Comparison of ENCODE assay signal across 27 cellular contexts in genomic region chr1:119053917-119054316, GRCh38.
"Had no signal": no experiment of that assay in that cellular context is flagged by ENCODE, and none has a peak within 500 bp of the region (broad histone marks: within the 10 kb centered on the region; RNA-seq: fewer than 3 reads in every experiment).

No MANE protein-coding gene starts in this region.

- H3K9me3 Mint-ChIP-seq: mesothelial cell of epicardium; nephron progenitor cell; neural progenitor cell; stimulated activated memory B cell treated with anti-CD40 and anti-IgM and Interleukin-4, amounts not matched to agents 10 μg/mL and 1 μg/mL and 100 μg/mL, for 72 hours; type B pancreatic cell had no signal

- H3K27ac Mint-ChIP-seq: mesothelial cell of epicardium; naive B cell; natural killer cell; nephron progenitor cell; neural progenitor cell; progenitor cell of endocrine pancreas; stimulated activated memory B cell treated with anti-CD40 and anti-IgM and Interleukin-4, amounts not matched to agents 10 μg/mL and 1 μg/mL and 100 μg/mL, for 72 hours; type B pancreatic cell had no signal

- ATAC-seq: left colon; left lung; lower lobe of right lung; natural killer cell; right lobe of liver; stimulated activated memory B cell treated with anti-CD40 and anti-IgM and Interleukin-4, amounts not matched to agents 10 μg/mL and 1 μg/mL and 100 μg/mL, for 72 hours; stimulated activated naive CD8-positive, alpha-beta T cell treated with anti-CD3 and anti-CD28 coated beads, Interleukin-15, amount 100 ng/mL, for 72 hours had no signal

- H3K36me3 Mint-ChIP-seq: mesothelial cell of epicardium, natural killer cell, neural progenitor cell had no signal

- H3K4me1 Mint-ChIP-seq: mesothelial cell of epicardium; natural killer cell; nephron progenitor cell; neural progenitor cell; stimulated activated memory B cell treated with anti-CD40 and anti-IgM and Interleukin-4, amounts not matched to agents 10 μg/mL and 1 μg/mL and 100 μg/mL, for 72 hours; stimulated activated naive CD8-positive, alpha-beta T cell treated with anti-CD3 and anti-CD28 coated beads, Interleukin-15, amount 100 ng/mL, for 72 hours had no signal

- H3K27me3 Mint-ChIP-seq: naive B cell; progenitor cell of endocrine pancreas; stimulated activated memory B cell treated with anti-CD40 and anti-IgM and Interleukin-4, amounts not matched to agents 10 μg/mL and 1 μg/mL and 100 μg/mL, for 72 hours; stimulated activated naive CD8-positive, alpha-beta T cell treated with anti-CD3 and anti-CD28 coated beads, Interleukin-15, amount 100 ng/mL, for 72 hours; type B pancreatic cell had no signal

- DNase-seq: left colon; left lung; lower lobe of right lung; mammary epithelial cell; mesendoderm; naive B cell; natural killer cell; nephron progenitor cell; occipital lobe; right lobe of liver; stimulated activated CD4-positive, alpha-beta T cell treated with anti-CD3 and anti-CD28 coated beads, Interleukin-1b, Interleukin-23, amount 100 ng/mL, for 48 hours; stimulated activated CD4-positive, alpha-beta T cell treated with anti-CD3 and anti-CD28 coated beads, Interleukin-2, amount 100 ng/mL, for 48 hours; stimulated activated CD4-positive, alpha-beta T cell treated with anti-CD3 and anti-CD28 coated beads, Interleukin-4, amount 100 ng/mL, for 4 hours; stimulated activated CD8-positive, alpha-beta memory T cell treated with anti-CD3 and anti-CD28 coated beads, Interleukin-4, amount 100 ng/mL, for 48 hours; stimulated activated naive CD4-positive, alpha-beta T cell treated with Interleukin-2 at 50 U/mL for 16 hours; stimulated activated naive CD8-positive, alpha-beta T cell treated with anti-CD3 and anti-CD28 coated beads, Interleukin-15, amount 100 ng/mL, for 72 hours; substantia nigra; uterus had no signal

- H3K9me3 ChIP-seq: left lung, lower lobe of right lung, neutrophil, right atrium auricular region, right lobe of liver, tibial nerve, uterus had no signal

- FAIRE-seq: keratinocyte had no signal

- H3K4me3 Mint-ChIP-seq: mesothelial cell of epicardium; naive B cell; natural killer cell; nephron progenitor cell; neural progenitor cell; stimulated activated memory B cell treated with anti-CD40 and anti-IgM and Interleukin-4, amounts not matched to agents 10 μg/mL and 1 μg/mL and 100 μg/mL, for 72 hours; stimulated activated naive CD8-positive, alpha-beta T cell treated with anti-CD3 and anti-CD28 coated beads, Interleukin-15, amount 100 ng/mL, for 72 hours; type B pancreatic cell had no signal
